ENCODE assay signal across 1 cellular context in the genomic region with DNA sequence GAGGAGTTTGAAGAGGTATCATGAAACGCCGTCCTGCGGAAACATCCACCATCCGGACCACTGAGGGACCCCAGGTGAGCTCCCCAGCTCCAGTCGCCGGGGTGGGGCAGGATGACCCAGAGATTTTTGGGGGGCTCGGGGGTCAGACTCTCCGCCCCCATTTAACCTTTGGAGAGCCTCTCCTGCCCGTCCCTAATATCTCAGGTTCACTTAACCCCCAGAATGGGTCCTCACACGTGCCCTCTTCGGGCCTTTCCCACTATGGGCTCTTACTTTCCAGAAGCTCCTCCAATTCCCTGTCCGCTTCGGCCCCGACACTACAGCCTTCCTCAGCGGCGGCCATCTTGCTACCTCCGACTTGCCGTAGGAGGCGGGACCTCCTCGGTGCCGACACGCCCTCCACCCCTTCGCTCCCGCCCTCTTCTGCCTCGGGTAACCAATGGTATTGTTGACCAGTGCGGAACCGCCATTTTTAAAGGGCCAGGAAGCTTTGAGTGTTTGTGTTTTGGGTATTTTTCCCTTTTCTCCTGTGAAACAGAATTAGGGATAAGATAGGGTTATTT.
TF ChIP-seq lines count a peak whose summit lies in the region.

TSS of gene PEX19 (minus strand) at position 352 of the 563 bp plus-strand sequence. CDS start at position 343, 9 bp downstream.

TF ChIP-seq in HepG2, 621 proteins besides CTCF, POLR2A, EP300 and RAD21 (continued from another document and continues in another):
- TF ChIP-seq, protein P1, sequence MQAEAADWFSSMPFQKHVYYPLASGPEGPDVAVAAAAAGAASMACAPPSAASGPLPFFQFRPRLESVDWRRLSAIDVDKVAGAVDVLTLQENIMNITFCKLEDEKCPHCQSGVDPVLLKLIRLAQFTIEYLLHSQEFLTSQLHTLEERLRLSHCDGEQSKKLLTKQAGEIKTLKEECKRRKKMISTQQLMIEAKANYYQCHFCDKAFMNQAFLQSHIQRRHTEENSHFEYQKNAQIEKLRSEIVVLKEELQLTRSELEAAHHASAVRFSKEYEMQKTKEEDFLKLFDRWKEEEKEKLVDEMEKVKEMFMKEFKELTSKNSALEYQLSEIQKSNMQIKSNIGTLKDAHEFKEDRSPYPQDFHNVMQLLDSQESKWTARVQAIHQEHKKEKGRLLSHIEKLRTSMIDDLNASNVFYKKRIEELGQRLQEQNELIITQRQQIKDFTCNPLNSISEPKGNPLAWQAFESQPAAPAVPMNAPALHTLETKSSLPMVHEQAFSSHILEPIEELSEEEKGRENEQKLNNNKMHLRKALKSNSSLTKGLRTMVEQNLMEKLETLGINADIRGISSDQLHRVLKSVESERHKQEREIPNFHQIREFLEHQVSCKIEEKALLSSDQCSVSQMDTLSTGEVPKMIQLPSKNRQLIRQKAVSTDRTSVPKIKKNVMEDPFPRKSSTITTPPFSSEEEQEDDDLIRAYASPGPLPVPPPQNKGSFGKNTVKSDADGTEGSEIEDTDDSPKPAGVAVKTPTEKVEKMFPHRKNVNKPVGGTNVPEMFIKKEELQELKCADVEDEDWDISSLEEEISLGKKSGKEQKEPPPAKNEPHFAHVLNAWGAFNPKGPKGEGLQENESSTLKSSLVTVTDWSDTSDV (CRISPR knock-in tag; IDR thresholded peaks at IDR 0.05), result no peak
- TF ChIP-seq, protein P2, sequence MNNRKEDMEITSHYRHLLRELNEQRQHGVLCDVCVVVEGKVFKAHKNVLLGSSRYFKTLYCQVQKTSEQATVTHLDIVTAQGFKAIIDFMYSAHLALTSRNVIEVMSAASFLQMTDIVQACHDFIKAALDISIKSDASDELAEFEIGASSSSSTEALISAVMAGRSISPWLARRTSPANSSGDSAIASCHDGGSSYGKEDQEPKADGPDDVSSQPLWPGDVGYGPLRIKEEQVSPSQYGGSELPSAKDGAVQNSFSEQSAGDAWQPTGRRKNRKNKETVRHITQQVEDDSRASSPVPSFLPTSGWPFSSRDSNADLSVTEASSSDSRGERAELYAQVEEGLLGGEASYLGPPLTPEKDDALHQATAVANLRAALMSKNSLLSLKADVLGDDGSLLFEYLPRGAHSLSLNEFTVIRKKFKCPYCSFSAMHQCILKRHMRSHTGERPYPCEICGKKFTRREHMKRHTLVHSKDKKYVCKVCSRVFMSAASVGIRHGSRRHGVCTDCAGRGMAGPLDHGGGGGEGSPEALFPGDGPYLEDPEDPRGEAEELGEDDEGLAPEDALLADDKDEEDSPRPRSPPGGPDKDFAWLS (CRISPR knock-in tag; IDR thresholded peaks at IDR 0.05; ENCODE audit: borderline replicate concordance), result no peak
- TF ChIP-seq DNMT1 (CRISPR knock-in tag; IDR thresholded peaks at IDR 0.05) (no peak), ZNF234 (CRISPR knock-in tag; conservative IDR thresholded peaks at IDR 0.05) (no peak), NCOA1 (CRISPR knock-in tag; IDR thresholded peaks at IDR 0.05) (no peak), ZNF264 (CRISPR knock-in tag; IDR thresholded peaks at IDR 0.05) (no peak), IRF2 (CRISPR knock-in tag; IDR thresholded peaks at IDR 0.05) (peak; percentile 66; the same call in 1 of the 2 replicates), HHEX (CRISPR knock-in tag; IDR thresholded peaks at IDR 0.05) (no peak), FOSL2 (CRISPR knock-in tag; IDR thresholded peaks at IDR 0.05) (no peak), NPAS2 (CRISPR knock-in tag; IDR thresholded peaks at IDR 0.05; ENCODE audit: borderline replicate concordance) (no peak), ZNF670 (CRISPR knock-in tag; IDR thresholded peaks at IDR 0.05; ENCODE audit: borderline replicate concordance) (no peak), ZNF382 (CRISPR knock-in tag; IDR thresholded peaks at IDR 0.05; ENCODE audit: borderline replicate concordance) (no peak), CENPT (CRISPR knock-in tag; IDR thresholded peaks at IDR 0.05; ENCODE audit: low read depth) (no peak), ZNF136 (CRISPR knock-in tag; IDR thresholded peaks at IDR 0.05; ENCODE audit: low read depth) (no peak), ZNF33B (CRISPR knock-in tag; IDR thresholded peaks at IDR 0.05) (no peak), ZNF350 (CRISPR knock-in tag; IDR thresholded peaks at IDR 0.05; ENCODE audit: borderline replicate concordance, low read depth) (peak; percentile 54; the same call in 1 of the 2 replicates), HNF4G (IDR thresholded peaks at IDR 0.05; ENCODE audit: borderline replicate concordance, low read depth, low read length) (no peak), HNF4G (CRISPR knock-in tag; IDR thresholded peaks at IDR 0.05; ENCODE audit: borderline replicate concordance, low read depth) (no peak), ZNF773 (CRISPR knock-in tag; IDR thresholded peaks at IDR 0.05; ENCODE audit: borderline replicate concordance) (no peak), ZNF496 (CRISPR knock-in tag; IDR thresholded peaks at IDR 0.05; ENCODE audit: insufficient replicate concordance) (no peak), HOXA9 (CRISPR knock-in tag; IDR thresholded peaks at IDR 0.05; ENCODE audit: borderline replicate concordance) (0 out of 2 replicates have a peak, but pooled peaks have one; percentile 44), RFXAP (CRISPR knock-in tag; IDR thresholded peaks at IDR 0.05; ENCODE audit: borderline replicate concordance) (no peak), GPBP1L1 (CRISPR knock-in tag; IDR thresholded peaks at IDR 0.05) (no peak), SKIL (CRISPR knock-in tag; IDR thresholded peaks at IDR 0.05; ENCODE audit: borderline replicate concordance) (no peak), GATA4 (IDR thresholded peaks at IDR 0.05; ENCODE audit: borderline replicate concordance, low read depth) (no peak), EED (CRISPR knock-in tag; IDR thresholded peaks at IDR 0.05) (no peak), ZFP41 (CRISPR knock-in tag; IDR thresholded peaks at IDR 0.05; ENCODE audit: borderline replicate concordance) (no peak), RFX5 (IDR thresholded peaks at IDR 0.05; ENCODE audit: low read depth, low read length) (no peak), ZNF616 (CRISPR knock-in tag; IDR thresholded peaks at IDR 0.05; ENCODE audit: low read depth) (no peak), KLF15 (CRISPR knock-in tag; IDR thresholded peaks at IDR 0.05; ENCODE audit: borderline replicate concordance) (no peak), ZNF367 (CRISPR knock-in tag; IDR thresholded peaks at IDR 0.05; ENCODE audit: borderline replicate concordance) (peak; percentile 100), TBL1XR1 (IDR thresholded peaks at IDR 0.05; ENCODE audit: borderline replicate concordance, low read length, partially characterized antibody) (peak; percentile 6), PAWR (CRISPR knock-in tag; IDR thresholded peaks at IDR 0.05; ENCODE audit: borderline replicate concordance) (no peak), BATF2 (CRISPR knock-in tag; IDR thresholded peaks at IDR 0.05) (no peak), ZNF563 (CRISPR knock-in tag; IDR thresholded peaks at IDR 0.05) (no peak)
- TF ChIP-seq, protein P3, sequence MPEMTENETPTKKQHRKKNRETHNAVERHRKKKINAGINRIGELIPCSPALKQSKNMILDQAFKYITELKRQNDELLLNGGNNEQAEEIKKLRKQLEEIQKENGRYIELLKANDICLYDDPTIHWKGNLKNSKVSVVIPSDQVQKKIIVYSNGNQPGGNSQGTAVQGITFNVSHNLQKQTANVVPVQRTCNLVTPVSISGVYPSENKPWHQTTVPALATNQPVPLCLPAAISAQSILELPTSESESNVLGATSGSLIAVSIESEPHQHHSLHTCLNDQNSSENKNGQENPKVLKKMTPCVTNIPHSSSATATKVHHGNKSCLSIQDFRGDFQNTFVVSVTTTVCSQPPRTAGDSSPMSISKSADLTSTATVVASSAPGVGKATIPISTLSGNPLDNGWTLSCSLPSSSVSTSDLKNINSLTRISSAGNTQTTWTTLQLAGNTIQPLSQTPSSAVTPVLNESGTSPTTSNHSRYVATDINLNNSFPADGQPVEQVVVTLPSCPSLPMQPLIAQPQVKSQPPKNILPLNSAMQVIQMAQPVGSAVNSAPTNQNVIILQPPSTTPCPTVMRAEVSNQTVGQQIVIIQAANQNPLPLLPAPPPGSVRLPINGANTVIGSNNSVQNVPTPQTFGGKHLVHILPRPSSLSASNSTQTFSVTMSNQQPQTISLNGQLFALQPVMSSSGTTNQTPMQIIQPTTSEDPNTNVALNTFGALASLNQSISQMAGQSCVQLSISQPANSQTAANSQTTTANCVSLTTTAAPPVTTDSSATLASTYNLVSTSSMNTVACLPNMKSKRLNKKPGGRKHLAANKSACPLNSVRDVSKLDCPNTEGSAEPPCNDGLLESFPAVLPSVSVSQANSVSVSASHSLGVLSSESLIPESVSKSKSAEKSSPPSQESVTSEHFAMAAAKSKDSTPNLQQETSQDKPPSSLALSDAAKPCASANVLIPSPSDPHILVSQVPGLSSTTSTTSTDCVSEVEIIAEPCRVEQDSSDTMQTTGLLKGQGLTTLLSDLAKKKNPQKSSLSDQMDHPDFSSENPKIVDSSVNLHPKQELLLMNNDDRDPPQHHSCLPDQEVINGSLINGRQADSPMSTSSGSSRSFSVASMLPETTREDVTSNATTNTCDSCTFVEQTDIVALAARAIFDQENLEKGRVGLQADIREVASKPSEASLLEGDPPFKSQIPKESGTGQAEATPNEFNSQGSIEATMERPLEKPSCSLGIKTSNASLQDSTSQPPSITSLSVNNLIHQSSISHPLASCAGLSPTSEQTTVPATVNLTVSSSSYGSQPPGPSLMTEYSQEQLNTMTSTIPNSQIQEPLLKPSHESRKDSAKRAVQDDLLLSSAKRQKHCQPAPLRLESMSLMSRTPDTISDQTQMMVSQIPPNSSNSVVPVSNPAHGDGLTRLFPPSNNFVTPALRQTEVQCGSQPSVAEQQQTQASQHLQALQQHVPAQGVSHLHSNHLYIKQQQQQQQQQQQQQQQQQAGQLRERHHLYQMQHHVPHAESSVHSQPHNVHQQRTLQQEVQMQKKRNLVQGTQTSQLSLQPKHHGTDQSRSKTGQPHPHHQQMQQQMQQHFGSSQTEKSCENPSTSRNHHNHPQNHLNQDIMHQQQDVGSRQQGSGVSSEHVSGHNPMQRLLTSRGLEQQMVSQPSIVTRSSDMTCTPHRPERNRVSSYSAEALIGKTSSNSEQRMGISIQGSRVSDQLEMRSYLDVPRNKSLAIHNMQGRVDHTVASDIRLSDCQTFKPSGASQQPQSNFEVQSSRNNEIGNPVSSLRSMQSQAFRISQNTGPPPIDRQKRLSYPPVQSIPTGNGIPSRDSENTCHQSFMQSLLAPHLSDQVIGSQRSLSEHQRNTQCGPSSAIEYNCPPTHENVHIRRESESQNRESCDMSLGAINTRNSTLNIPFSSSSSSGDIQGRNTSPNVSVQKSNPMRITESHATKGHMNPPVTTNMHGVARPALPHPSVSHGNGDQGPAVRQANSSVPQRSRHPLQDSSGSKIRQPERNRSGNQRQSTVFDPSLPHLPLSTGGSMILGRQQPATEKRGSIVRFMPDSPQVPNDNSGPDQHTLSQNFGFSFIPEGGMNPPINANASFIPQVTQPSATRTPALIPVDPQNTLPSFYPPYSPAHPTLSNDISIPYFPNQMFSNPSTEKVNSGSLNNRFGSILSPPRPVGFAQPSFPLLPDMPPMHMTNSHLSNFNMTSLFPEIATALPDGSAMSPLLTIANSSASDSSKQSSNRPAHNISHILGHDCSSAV (CRISPR knock-in tag; IDR thresholded peaks at IDR 0.05; ENCODE audit: borderline replicate concordance), result no peak
- TF ChIP-seq, protein P4, sequence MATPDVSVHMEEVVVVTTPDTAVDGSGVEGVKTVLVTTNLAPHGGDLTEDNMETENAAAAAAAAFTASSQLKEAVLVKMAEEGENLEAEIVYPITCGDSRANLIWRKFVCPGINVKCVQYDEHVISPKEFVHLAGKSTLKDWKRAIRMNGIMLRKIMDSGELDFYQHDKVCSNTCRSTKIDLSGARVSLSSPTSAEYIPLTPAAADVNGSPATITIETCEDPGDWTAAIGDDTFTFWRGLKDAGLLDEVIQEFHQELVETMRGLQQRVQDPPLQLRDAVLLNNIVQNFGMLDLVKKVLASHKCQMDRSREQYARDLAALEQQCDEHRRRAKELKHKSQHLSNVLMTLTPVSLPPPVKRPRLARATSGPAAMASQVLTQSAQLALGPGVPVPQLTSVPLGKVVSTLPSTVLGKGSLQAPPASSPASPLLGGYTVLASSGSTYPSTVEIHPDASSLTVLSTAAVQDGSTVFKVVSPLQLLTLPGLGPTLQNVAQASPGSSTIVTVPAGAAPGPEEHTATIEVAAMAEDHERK (CRISPR knock-in tag; IDR thresholded peaks at IDR 0.05; ENCODE audit: low read depth), result no peak
- TF ChIP-seq, protein P5, sequence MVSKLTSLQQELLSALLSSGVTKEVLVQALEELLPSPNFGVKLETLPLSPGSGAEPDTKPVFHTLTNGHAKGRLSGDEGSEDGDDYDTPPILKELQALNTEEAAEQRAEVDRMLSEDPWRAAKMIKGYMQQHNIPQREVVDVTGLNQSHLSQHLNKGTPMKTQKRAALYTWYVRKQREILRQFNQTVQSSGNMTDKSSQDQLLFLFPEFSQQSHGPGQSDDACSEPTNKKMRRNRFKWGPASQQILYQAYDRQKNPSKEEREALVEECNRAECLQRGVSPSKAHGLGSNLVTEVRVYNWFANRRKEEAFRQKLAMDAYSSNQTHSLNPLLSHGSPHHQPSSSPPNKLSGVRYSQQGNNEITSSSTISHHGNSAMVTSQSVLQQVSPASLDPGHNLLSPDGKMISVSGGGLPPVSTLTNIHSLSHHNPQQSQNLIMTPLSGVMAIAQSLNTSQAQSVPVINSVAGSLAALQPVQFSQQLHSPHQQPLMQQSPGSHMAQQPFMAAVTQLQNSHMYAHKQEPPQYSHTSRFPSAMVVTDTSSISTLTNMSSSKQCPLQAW (CRISPR knock-in tag; IDR thresholded peaks at IDR 0.05), result no peak
